Comparison of ENCODE assay signal across 24 cellular contexts in the genomic region with DNA sequence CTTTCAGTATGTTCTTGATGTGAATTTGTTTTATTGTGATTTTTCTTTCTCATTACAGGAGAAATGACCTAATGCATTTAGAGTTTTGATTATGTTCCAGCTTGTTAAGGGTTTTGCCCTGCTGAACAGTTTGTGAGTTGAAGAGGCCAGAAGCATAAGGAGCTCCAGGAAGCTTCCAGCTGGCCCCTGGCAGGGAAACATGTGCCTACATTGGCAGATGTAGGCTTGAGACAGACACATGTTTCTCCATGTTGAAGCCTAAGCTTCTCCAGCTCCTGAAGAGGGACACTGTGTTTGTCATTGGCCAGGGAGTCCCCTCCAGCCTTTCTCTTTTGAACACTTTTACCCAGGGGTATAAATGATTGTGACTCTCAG.
"Had no signal": no experiment of that assay in that cellular context is flagged by ENCODE, and none has a peak within 500 bp of the region (broad histone marks: within the 10 kb centered on the region; RNA-seq: fewer than 3 reads in every experiment).

No MANE protein-coding gene starts in this region.

- H3K27ac Mint-ChIP-seq: activated CD4-positive, alpha-beta memory T cell treated with anti-CD3 and anti-CD28 coated beads for 36 hours; activated T-cell treated with anti-CD3 and anti-CD28 coated beads, Interleukin-2, amount 50 U/mL, for 24 hours; memory B cell; naive thymus-derived CD8-positive, alpha-beta T cell; neural progenitor cell; stimulated activated naive B cell treated with anti-CD40 and anti-IgM and Interleukin-4, amounts not matched to agents 10 μg/mL and 1 μg/mL and 100 μg/mL, for 72 hours had no signal

- DNase-seq: activated CD4-positive, alpha-beta memory T cell treated with anti-CD3 and anti-CD28 coated beads for 36 hours; activated CD4-positive, alpha-beta T cell treated with anti-CD3 and anti-CD28 coated beads for 48 hours; activated CD8-positive, alpha-beta memory T cell treated with anti-CD3 and anti-CD28 coated beads, Interleukin-2, amount 50 U/mL, for 48 hours; activated gamma-delta T cell; activated naive CD4-positive, alpha-beta T cell treated with anti-CD3 and anti-CD28 coated beads, Interleukin-2, amount 50 U/mL, for 16 hours; activated T-cell treated with anti-CD3 and anti-CD28 coated beads, Interleukin-2, amount 50 U/mL, for 24 hours; central memory CD4-positive, alpha-beta T cell; dermis blood vessel endothelial cell; effector CD8-positive, alpha-beta T cell; head of caudate nucleus; hippocampal formation; kidney; naive thymus-derived CD8-positive, alpha-beta T cell; stimulated activated CD4-positive, alpha-beta T cell treated with anti-CD3 and anti-CD28 coated beads, Interleukin-15, amount 100 ng/mL, for 24 hours; stimulated activated CD4-positive, alpha-beta T cell treated with anti-CD3 and anti-CD28 coated beads, Interleukin-2, amount 100 ng/mL, for 24 hours; stimulated activated naive B cell treated with anti-CD40 and anti-IgM and Interleukin-4, amounts not matched to agents 10 μg/mL and 1 μg/mL and 100 μg/mL, for 72 hours; stomach; T-helper 9 cell; WERI-Rb-1 had no signal

- H3K27ac ChIP-seq: neural progenitor cell, stomach, tibial artery, WERI-Rb-1 had no signal

- H3K9ac ChIP-seq: neural progenitor cell had no signal

- H3K4me1 ChIP-seq: breast epithelium, neural progenitor cell, tibial artery had no signal

- H3K9me3 Mint-ChIP-seq: activated CD4-positive, alpha-beta memory T cell treated with anti-CD3 and anti-CD28 coated beads for 36 hours; activated T-cell treated with anti-CD3 and anti-CD28 coated beads, Interleukin-2, amount 50 U/mL, for 24 hours had no signal

- H3K4me1 Mint-ChIP-seq: memory B cell; naive thymus-derived CD8-positive, alpha-beta T cell; stimulated activated naive B cell treated with anti-CD40 and anti-IgM and Interleukin-4, amounts not matched to agents 10 μg/mL and 1 μg/mL and 100 μg/mL, for 72 hours had no signal

- H3K27me3 ChIP-seq: breast epithelium, neural progenitor cell, right atrium auricular region, tibial artery had no signal

- H3K36me3 ChIP-seq: breast epithelium, neural progenitor cell, right atrium auricular region, stomach, tibial artery, WERI-Rb-1 had no signal

- H3K4me3 Mint-ChIP-seq: activated CD4-positive, alpha-beta memory T cell treated with anti-CD3 and anti-CD28 coated beads for 36 hours; activated T-cell treated with anti-CD3 and anti-CD28 coated beads, Interleukin-2, amount 50 U/mL, for 24 hours; memory B cell; naive thymus-derived CD8-positive, alpha-beta T cell; neural progenitor cell; stimulated activated naive B cell treated with anti-CD40 and anti-IgM and Interleukin-4, amounts not matched to agents 10 μg/mL and 1 μg/mL and 100 μg/mL, for 72 hours had no signal

- H3K9me3 ChIP-seq: breast epithelium, stomach had no signal

- H3K36me3 Mint-ChIP-seq: activated CD4-positive, alpha-beta memory T cell treated with anti-CD3 and anti-CD28 coated beads for 36 hours; memory B cell; naive thymus-derived CD8-positive, alpha-beta T cell; neural progenitor cell; stimulated activated naive B cell treated with anti-CD40 and anti-IgM and Interleukin-4, amounts not matched to agents 10 μg/mL and 1 μg/mL and 100 μg/mL, for 72 hours had no signal

- H3K4me3 ChIP-seq: breast epithelium, neural progenitor cell, right atrium auricular region, stomach, tibial artery had no signal
